Comparison of ENCODE assay signal across 8 cellular contexts in the genomic region with DNA sequence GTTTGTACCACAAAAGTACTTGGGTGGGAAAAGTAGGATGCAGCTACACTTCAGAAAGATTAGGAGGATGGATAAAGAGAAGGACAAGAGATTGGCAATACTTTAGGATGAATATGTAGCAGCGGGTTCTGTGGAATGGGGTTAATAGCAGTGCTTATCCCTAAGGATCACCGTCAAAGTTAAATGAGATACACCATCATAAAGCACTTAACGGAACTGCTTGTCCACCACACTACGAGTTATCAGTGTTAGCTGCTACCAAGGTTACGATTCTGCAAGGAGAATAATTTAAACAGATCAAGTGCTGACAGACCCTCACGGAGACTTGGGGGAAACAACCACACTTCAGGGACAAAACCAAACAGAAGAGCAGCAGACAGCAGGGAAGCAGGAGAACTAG. TPM values are rescaled to one million over a fixed set of nuclear protein-coding genes. Genes with fewer than 3 reads are reported as not detected.
DNase-seq lines count a peak whose midpoint lies in the region; ATAC-seq and TF ChIP-seq lines count a peak whose summit lies in the region.

No MANE protein-coding gene starts in this region.

- intact Hi-C loops in CD14-positive monocyte (cut with micrococcal nuclease) = loop anchor here (5.0 to 10.0 kb wide), 3 partner anchors 150 to 1122 kb away; partner anchors contain the start of genes EIF4E3 (in 1 of the 2) and PPP4R2 (in 1 of the 2)
- intact Hi-C loops in dendritic cell treated with granulocyte-macrophage colony-stimulating factor and Interleukin-4, amounts not matched to agents 40 ng/mL and 50 ng/mL, for 4 days (cut with micrococcal nuclease) = loop anchor here (10.0 kb wide), 1 partner anchor 208 kb away; no protein-coding TSS in a partner anchor

- H3K9me3 Mint-ChIP-seq in CD14-positive monocyte (no peaks in the 10 kb centered on the region), nephron progenitor cell (peaks cover under 1% of the 10 kb centered on the region)
- H3K9me3 Mint-ChIP-seq in dendritic cell treated with granulocyte-macrophage colony-stimulating factor and Interleukin-4, amounts not matched to agents 40 ng/mL and 50 ng/mL, for 4 days = no peaks in the 10 kb centered on the region

- H3K27ac Mint-ChIP-seq in CD14-positive monocyte = peak overlapping the region in 6 of 7 donors; percentile 58 to 94 (median 92)
- peak overlapping the region; percentile 77 for H3K27ac Mint-ChIP-seq in dendritic cell treated with granulocyte-macrophage colony-stimulating factor and Interleukin-4, amounts not matched to agents 40 ng/mL and 50 ng/mL, for 4 days
- no peak overlapping the region for H3K27ac Mint-ChIP-seq in nephron progenitor cell

- TF ChIP-seq CTCF in CD14-positive monocyte (IDR thresholded peaks at IDR 0.05) (no peak), LNCaP clone FGC (IDR thresholded peaks at IDR 0.05; ENCODE audit: control insufficient read depth, extremely low read depth, insufficient read depth) (no peak), nephron progenitor cell (IDR thresholded peaks at IDR 0.05) (no peak)

- peaks cover 10 to 12% of the 10 kb centered on the region in 2 donors for H3K36me3 Mint-ChIP-seq in CD14-positive monocyte
- peaks cover 25% of the 10 kb centered on the region for H3K36me3 Mint-ChIP-seq in dendritic cell treated with granulocyte-macrophage colony-stimulating factor and Interleukin-4, amounts not matched to agents 40 ng/mL and 50 ng/mL, for 4 days (ENCODE audit: low read depth)
- peaks cover 20% of the 10 kb centered on the region for H3K36me3 Mint-ChIP-seq in nephron progenitor cell (ENCODE audit: low read depth)

- ATAC-seq in HG03460 (IDR thresholded peaks at IDR 0.05; ENCODE audit: unreplicated experiment) = no peak

- H3K27me3 Mint-ChIP-seq in CD14-positive monocyte (ENCODE audit: low read depth in 3 of 3) (peaks cover 0 to 2% (median 0%) of the 10 kb centered on the region in 3 donors), nephron progenitor cell (ENCODE audit: low read depth, poor library complexity) (peaks cover 31% of the 10 kb centered on the region)
- H3K27me3 Mint-ChIP-seq in dendritic cell treated with granulocyte-macrophage colony-stimulating factor and Interleukin-4, amounts not matched to agents 40 ng/mL and 50 ng/mL, for 4 days = peaks cover 5% of the 10 kb centered on the region

- DNase-seq in CD14-positive monocyte (ENCODE audit: low spot score) = no peak
- DNase-seq in LNCaP clone FGC (ENCODE audit: low read depth) = no peak
- DNase-seq in nephron progenitor cell = no peak
- no peak for DNase-seq in cerebellar nuclear complex (lab: John Stamatoyannopoulos, UW)
- DNase-seq in HK-2 (ENCODE audit: unreplicated experiment) = no peak
- no peak for DNase-seq in activated CD4-positive, alpha-beta T cell treated with anti-CD3 and anti-CD28 coated beads for 4 hours

- H3K4me3 Mint-ChIP-seq in CD14-positive monocyte (peak overlapping the region; percentile 94 to 100), nephron progenitor cell (peak overlapping the region; percentile 94)
- peak overlapping the region; percentile 91 for H3K4me3 Mint-ChIP-seq in dendritic cell treated with granulocyte-macrophage colony-stimulating factor and Interleukin-4, amounts not matched to agents 40 ng/mL and 50 ng/mL, for 4 days

- H3K4me1 Mint-ChIP-seq in CD14-positive monocyte (peaks cover 35% of the 10 kb centered on the region), nephron progenitor cell (peaks cover 36% of the 10 kb centered on the region)
- H3K4me1 Mint-ChIP-seq in dendritic cell treated with granulocyte-macrophage colony-stimulating factor and Interleukin-4, amounts not matched to agents 40 ng/mL and 50 ng/mL, for 4 days (ENCODE audit: low read depth) = peaks cover 34% of the 10 kb centered on the region

- peak overlapping the region; percentile 83 for H3K4me3 ChIP-seq in LNCaP clone FGC (ENCODE audit: low read depth, low read length)

RNA-seq across cellular contexts. Expression of gene SHQ1, which starts 1.0 kb away (rescaled TPM):
- polyA plus RNA-seq in CD14-positive monocyte = 10 to 100 TPM in 1 of 2 donors, 1 to 10 TPM in 1; 8.2 to 31.6 TPM

RNA-seq across cellular contexts. Expression of gene GXYLT2, which starts 40.6 kb away (rescaled TPM):
- under 1 TPM in 1 of 2 donors, not detected in 1; 0.04 TPM for polyA plus RNA-seq in CD14-positive monocyte
